Comparison of ENCODE assay signal across 8 cellular contexts in genomic region chr12:10212623-10213131, GRCh38. TPM values are rescaled to one million over a fixed set of nuclear protein-coding genes. Genes with fewer than 3 reads are reported as not detected.
DNase-seq lines count a peak whose midpoint lies in the region; ATAC-seq and TF ChIP-seq lines count a peak whose summit lies in the region.

TSS of gene GABARAPL1 (plus strand) at chr12:10212877. CDS start at chr12:10213130, 253 bp downstream.

- intact Hi-C loops in natural killer cell (cut with micrococcal nuclease): loop anchor here (1.0 to 10.0 kb wide), 5 partner anchors 16 to 568 kb away; no protein-coding TSS in a partner anchor

- ATAC-seq in HG03571 (IDR thresholded peaks at IDR 0.05; ENCODE audit: unreplicated experiment): peak; percentile 51
- peak; percentile 63 to 84 (median 72) for ATAC-seq in natural killer cell
- ATAC-seq in stimulated activated memory B cell treated with anti-CD40 and anti-IgM and Interleukin-4, amounts not matched to agents 10 μg/mL and 1 μg/mL and 100 μg/mL, for 72 hours: peak; percentile 86

- DNase-seq in AG08395 (ENCODE audit: low spot score): peak; percentile 87
- peak; percentile 49 for DNase-seq in GM19238 (ENCODE audit: insufficient read length, low spot score)
- DNase-seq in Peyer's patch: peak; percentile 71 to 91 (median 88)
- DNase-seq in activated T-helper 9 cell treated with anti-CD3 and anti-CD28 coated beads, Interleukin-2, amount 50 U/mL, for 16 hours (ENCODE audit: low read depth): peak; percentile 69
- DNase-seq in fibroblast of peridontal ligament (ENCODE audit: extremely low read depth): peak; percentile 80
- peak; percentile 83 for DNase-seq in natural killer cell

- H3K27me3 Mint-ChIP-seq in natural killer cell (ENCODE audit: low read depth in 2 of 2): no peaks in the 10 kb centered on the region
- peaks cover 29% of the 10 kb centered on the region for H3K27me3 Mint-ChIP-seq in stimulated activated memory B cell treated with anti-CD40 and anti-IgM and Interleukin-4, amounts not matched to agents 10 μg/mL and 1 μg/mL and 100 μg/mL, for 72 hours

- H3K27ac Mint-ChIP-seq in natural killer cell: peak within 1 kb of the TSS; percentile 91 to 97
- peak within 1 kb of the TSS; percentile 81 for H3K27ac Mint-ChIP-seq in stimulated activated memory B cell treated with anti-CD40 and anti-IgM and Interleukin-4, amounts not matched to agents 10 μg/mL and 1 μg/mL and 100 μg/mL, for 72 hours

- H3K9me3 Mint-ChIP-seq in natural killer cell: no peaks in the 10 kb centered on the region
- H3K9me3 Mint-ChIP-seq in stimulated activated memory B cell treated with anti-CD40 and anti-IgM and Interleukin-4, amounts not matched to agents 10 μg/mL and 1 μg/mL and 100 μg/mL, for 72 hours: peaks cover 2% of the 10 kb centered on the region

- no peaks in the 10 kb centered on the region for H3K36me3 Mint-ChIP-seq in natural killer cell
- no peaks in the 10 kb centered on the region for H3K36me3 Mint-ChIP-seq in stimulated activated memory B cell treated with anti-CD40 and anti-IgM and Interleukin-4, amounts not matched to agents 10 μg/mL and 1 μg/mL and 100 μg/mL, for 72 hours

- H3K4me1 ChIP-seq in Peyer's patch: peaks cover 0 to 9% (median 0%) of the 10 kb centered on the region in 4 donors

- no peaks in the 10 kb centered on the region for H3K9me3 ChIP-seq in Peyer's patch

- H3K27ac ChIP-seq in Peyer's patch: peak within 1 kb of the TSS; percentile 82 to 99 (median 98)

- TF ChIP-seq CTCF in Peyer's patch (IDR thresholded peaks at IDR 0.05) (no peak), natural killer cell (IDR thresholded peaks at IDR 0.05) (no peak)

- no peak for TF ChIP-seq POLR2A in Peyer's patch (IDR thresholded peaks at IDR 0.05)

- H3K36me3 ChIP-seq in Peyer's patch: peaks cover 0 to under 1% (median 0%) of the 10 kb centered on the region in 3 donors

- no peaks in the 10 kb centered on the region for H3K27me3 ChIP-seq in Peyer's patch

- H3K4me3 Mint-ChIP-seq in natural killer cell: peak within 1 kb of the TSS; percentile 95
- peak within 1 kb of the TSS; percentile 92 for H3K4me3 Mint-ChIP-seq in stimulated activated memory B cell treated with anti-CD40 and anti-IgM and Interleukin-4, amounts not matched to agents 10 μg/mL and 1 μg/mL and 100 μg/mL, for 72 hours

- H3K4me1 Mint-ChIP-seq in natural killer cell: peaks cover 32 to 34% of the 10 kb centered on the region in 2 donors
- peaks cover 23% of the 10 kb centered on the region for H3K4me1 Mint-ChIP-seq in stimulated activated memory B cell treated with anti-CD40 and anti-IgM and Interleukin-4, amounts not matched to agents 10 μg/mL and 1 μg/mL and 100 μg/mL, for 72 hours

- H3K4me3 ChIP-seq in Peyer's patch: peak within 1 kb of the TSS; percentile 58 to 89 (median 80)

RNA-seq across cellular contexts. Expression of gene GABARAPL1, which starts in this region (rescaled TPM):
- 100 to 1,000 TPM in 1 of 4 donors, 10 to 100 TPM in 3; 47.4 to 138 (median 70.2) TPM for total RNA-seq in Peyer's patch
- total RNA-seq in natural killer cell: 100 to 1,000 TPM; 157 to 233 (median 160) TPM

Comparison
In these comparisons a context has a peak if more than half of its experiments do, and no peak if none do; other contexts are left out.
1. Peak in every context shown above with its lines: DNase-seq, ATAC-seq, H3K4me3 ChIP-seq and H3K27ac ChIP-seq.